In genomic region chr19:18304194-18304495, GRCh38 we compare ENCODE assay signal across 8 cellular contexts. TPM values are rescaled to one million over a fixed set of nuclear protein-coding genes. Genes with fewer than 3 reads are reported as not detected.
A peak's percentile ranks its signal among the peaks of the same experiment; 100 is the strongest.
DNase-seq lines count a peak whose midpoint lies in the region; ATAC-seq and TF ChIP-seq lines count a peak whose summit lies in the region.

No MANE protein-coding gene starts in this region.

- H3K9ac ChIP-seq in smooth muscle cell (ENCODE audit: low read depth) = peak overlapping the region; percentile 88

- POLR2A ChIA-PET in activated B cell treated with CpG ODN at 0.5 μM for 24 hours (lab: Charles Lee) = interaction anchor here (0.6 to 6.8 kb wide), 20 partner anchors 8 to 283 kb away, joined by 3 to 669 read pairs (median 5); partner anchors contain the start of genes JUND, LSM4 and RAB3A

- peak overlapping the region; percentile 89 to 100 (median 98) for H3K27ac ChIP-seq in heart left ventricle
- H3K27ac ChIP-seq in smooth muscle cell (ENCODE audit: low read depth) = peak overlapping the region; percentile 99

- CTCF ChIA-PET in activated B cell treated with CpG ODN at 0.5 μM for 24 hours (lab: Charles Lee) = interaction anchor here (0.5 to 5.2 kb wide), 6 partner anchors 12 to 107 kb away, joined by 3 to 100 read pairs (median 4); partner anchors contain the start of genes JUND and LSM4

- peak overlapping the region in 9 of 12 donors; percentile 43 to 62 (median 47) for H3K4me3 ChIP-seq in heart left ventricle
- peak overlapping the region; percentile 46 for H3K4me3 ChIP-seq in smooth muscle cell

- no peak overlapping the region for H2AFZ ChIP-seq in smooth muscle cell (ENCODE audit: low read depth)

- peak overlapping the region; percentile 85 for H3K4me3 Mint-ChIP-seq in activated B cell treated with CpG ODN at 0.5 μM for 24 hours

- DNase-seq in NCI-H2227 treated with DMSO at 0.1 percent for 48 hours (lab: John Stamatoyannopoulos, UW) (peak; percentile 64), NCI-H2227 (lab: John Stamatoyannopoulos, UW; ENCODE audit: unreplicated experiment) (no peak), activated B cell treated with CpG ODN at 0.5 μM for 24 hours (no peak), heart left ventricle (peak in 3 of 5 donors; percentile 70 to 77 (median 75)), smooth muscle cell (lab: John Stamatoyannopoulos, UW; ENCODE audit: unreplicated experiment) (no peak), HuH-7.5 (ENCODE audit: low spot score) (no peak)

- peaks cover 7% of the 10 kb centered on the region for H3F3A ChIP-seq in smooth muscle cell (ENCODE audit: low read depth)

- H3K36me3 Mint-ChIP-seq in activated B cell treated with CpG ODN at 0.5 μM for 24 hours (ENCODE audit: low read depth) = peaks cover 15% of the 10 kb centered on the region

- peaks cover 18 to 75% (median 54%) of the 10 kb centered on the region in 12 donors for H3K4me1 ChIP-seq in heart left ventricle
- H3K4me1 ChIP-seq in smooth muscle cell (ENCODE audit: low read depth) = peaks cover 16% of the 10 kb centered on the region

- H3K27me3 Mint-ChIP-seq in activated B cell treated with CpG ODN at 0.5 μM for 24 hours = no peaks in the 10 kb centered on the region

- no peaks in the 10 kb centered on the region for H3K9me3 Mint-ChIP-seq in activated B cell treated with CpG ODN at 0.5 μM for 24 hours

- H3K4me2 ChIP-seq in smooth muscle cell = peak overlapping the region; percentile 87

- no peak for ATAC-seq in activated B cell treated with CpG ODN at 0.5 μM for 24 hours (ENCODE audit: low read depth)
- ATAC-seq in heart left ventricle = peak; percentile 35 to 38 (median 37)
- no peak for ATAC-seq in HG03039 (IDR thresholded peaks at IDR 0.05; ENCODE audit: unreplicated experiment)
- ATAC-seq in HG03439 (IDR thresholded peaks at IDR 0.05; ENCODE audit: unreplicated experiment) = no peak

- intact Hi-C loops in activated B cell treated with CpG ODN at 0.5 μM for 24 hours (cut with micrococcal nuclease) (loop anchor here (1.0 kb wide), 1 partner anchor 10 kb away; no protein-coding TSS in a partner anchor), heart left ventricle (cut with DNase I) (loop anchor here in 9 of 10 donors (1.0 to 2.0 kb wide), 5 partner anchors 12 to 24 kb away; partner anchors contain the start of genes JUND (in 6 of the 9) and LSM4 (in 6 of the 9))

- H3K27me3 ChIP-seq in heart left ventricle (no peaks in the 10 kb centered on the region), smooth muscle cell (ENCODE audit: low read depth) (no peaks in the 10 kb centered on the region)

- H3K4me1 Mint-ChIP-seq in activated B cell treated with CpG ODN at 0.5 μM for 24 hours = peaks cover 54% of the 10 kb centered on the region

- peaks cover 0 to 29% (median 2%) of the 10 kb centered on the region in 9 donors for H3K36me3 ChIP-seq in heart left ventricle
- H3K36me3 ChIP-seq in smooth muscle cell (ENCODE audit: low read depth) = no peaks in the 10 kb centered on the region

- no peaks in the 10 kb centered on the region for H3K79me2 ChIP-seq in smooth muscle cell (ENCODE audit: low read depth)

- H3K9me3 ChIP-seq in heart left ventricle = no peaks in the 10 kb centered on the region
- H3K9me3 ChIP-seq in smooth muscle cell (replicated peaks; ENCODE audit: low read depth) = no peaks in the 10 kb centered on the region

- peak overlapping the region; percentile 95 for H3K27ac Mint-ChIP-seq in activated B cell treated with CpG ODN at 0.5 μM for 24 hours

- H4K20me1 ChIP-seq in smooth muscle cell (ENCODE audit: low read depth) = no peaks in the 10 kb centered on the region

- WGBS in heart left ventricle, 4 donors = 3 to 15% (median 5%) methylated on average over 2 of the region's 2 CpGs
- 3% methylated on average over 2 of the region's 2 CpGs for WGBS in smooth muscle cell (ENCODE audit: low lambda C conversion rate)

- no peak for TF ChIP-seq POLR2A in heart left ventricle (IDR thresholded peaks at IDR 0.05)

- TF ChIP-seq CTCF in activated B cell treated with CpG ODN at 0.5 μM for 24 hours (IDR thresholded peaks at IDR 0.05) (no peak), heart left ventricle (IDR thresholded peaks at IDR 0.05) (no peak), smooth muscle cell (IDR thresholded peaks at IDR 0.05; ENCODE audit: borderline replicate concordance, insufficient read depth, poor library complexity, severe bottlenecking) (no peak)

RNA-seq across cellular contexts. Expression of gene LSM4, which starts 18.7 kb away (rescaled TPM):
- total RNA-seq in activated B cell treated with CpG ODN at 0.5 μM for 24 hours (59.2 and 70.3 TPM in 2 replicates), heart left ventricle (100 to 1,000 TPM in 5 of 9 donors, 10 to 100 TPM in 4; 65.8 to 167 (median 101) TPM), smooth muscle cell (116 and 121 TPM in 2 replicates)
- polyA plus RNA-seq in heart left ventricle (100 to 1,000 TPM; 127 to 171 TPM), smooth muscle cell (156 and 177 TPM in 2 replicates)

RNA-seq across cellular contexts. Expression of gene JUND, which starts 22.7 kb away (rescaled TPM):
- total RNA-seq in activated B cell treated with CpG ODN at 0.5 μM for 24 hours = 206 and 225 TPM in 2 replicates
- 100 to 1,000 TPM in 7 of 9 donors, 10 to 100 TPM in 2; 80.2 to 352 (median 137) TPM for total RNA-seq in heart left ventricle
- polyA plus RNA-seq in heart left ventricle = 100 to 1,000 TPM; 114 to 236 TPM
- 79.9 and 164 TPM in 2 replicates for total RNA-seq in smooth muscle cell
- polyA plus RNA-seq in smooth muscle cell = 464 and 497 TPM in 2 replicates

RNA-seq across cellular contexts. Expression of gene IQCN, which starts 29.9 kb away (rescaled TPM):
- 15.6 and 17.8 TPM in 2 replicates for total RNA-seq in activated B cell treated with CpG ODN at 0.5 μM for 24 hours
- total RNA-seq in heart left ventricle = 1 to 10 TPM in 4 of 9 donors, under 1 TPM in 5; 0.24 to 2.4 (median 0.75) TPM
- polyA plus RNA-seq in heart left ventricle = 1 to 10 TPM in 1 of 2 donors, under 1 TPM in 1; 0.28 to 2.8 TPM
- total RNA-seq in smooth muscle cell = 3.9 and 4.9 TPM in 2 replicates
- polyA plus RNA-seq in smooth muscle cell = 2.5 and 5.8 TPM in 2 replicates

RNA-seq across cellular contexts. Expression of gene PGPEP1, which starts 36.3 kb away (rescaled TPM):
- total RNA-seq in activated B cell treated with CpG ODN at 0.5 μM for 24 hours = 5.6 and 6.9 TPM in 2 replicates
- total RNA-seq in heart left ventricle = 10 to 100 TPM; 22.5 to 58.6 (median 44.6) TPM
- 10 to 100 TPM; 26.7 to 31.8 TPM for polyA plus RNA-seq in heart left ventricle
- total RNA-seq in smooth muscle cell = 11.1 and 11.7 TPM in 2 replicates
- polyA plus RNA-seq in smooth muscle cell = 4.5 and 8.7 TPM in 2 replicates

Comparison
In these comparisons a context has a peak if more than half of its experiments do, and no peak if none do; other contexts are left out.
1. DNase-seq: peak in NCI-H2227 treated with DMSO at 0.1 percent for 48 hours (single experiment) and heart left ventricle (3 of 5); none in NCI-H2227 (single experiment), activated B cell treated with CpG ODN at 0.5 μM for 24 hours (single experiment), smooth muscle cell (single experiment) and HuH-7.5 (single experiment).
2. ATAC-seq: peak in heart left ventricle (4 of 4); none in activated B cell treated with CpG ODN at 0.5 μM for 24 hours (single experiment), HG03039 (single experiment) and HG03439 (single experiment).